In the genomic region with DNA sequence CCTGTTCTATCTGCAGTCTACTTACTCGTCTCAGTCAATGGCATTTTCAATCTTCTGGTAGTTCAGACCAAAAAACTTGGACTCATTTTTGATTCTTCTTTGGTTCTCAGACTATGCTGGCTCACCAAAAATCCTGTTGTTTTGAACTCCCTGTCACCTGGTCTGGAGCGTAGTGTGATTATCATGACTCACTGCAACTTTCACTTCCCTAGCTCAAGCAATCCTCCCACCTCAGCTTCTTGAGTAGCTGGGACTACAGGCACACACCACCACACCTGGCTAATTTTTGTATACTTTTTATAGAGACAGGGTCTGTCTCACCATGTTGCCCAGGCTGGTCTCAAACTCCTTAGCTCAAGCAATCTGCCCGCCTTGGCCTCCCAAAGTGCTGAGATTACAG, we compare ENCODE assay signal across 31 cellular contexts.
"Had no signal": no experiment of that assay in that cellular context is flagged by ENCODE, and none has a peak within 500 bp of the region (broad histone marks: within the 10 kb centered on the region; RNA-seq: fewer than 3 reads in every experiment).

No MANE protein-coding gene starts in this region.

- H3K4me1 ChIP-seq: breast epithelium, gastrocnemius medialis, left ventricle myocardium inferior, prostate gland had no signal

- DNase-seq: activated CD4-positive, alpha-beta T cell treated with anti-CD3 and anti-CD28 coated beads for 4 hours; activated CD4-positive, alpha-beta T cell treated with anti-CD3 and anti-CD28 coated beads, Interleukin-2, amount 50 U/mL, for 4 hours; activated naive CD4-positive, alpha-beta T cell; activated T-cell treated with anti-CD3 and anti-CD28 coated beads for 4 hours; activated T-cell treated with anti-CD3 and anti-CD28 coated beads, Interleukin-2, amount 50 U/mL, for 72 hours; effector CD8-positive, alpha-beta T cell; gastrocnemius medialis; glutamatergic neuron; left ventricle myocardium inferior; mesendoderm; mucosa of descending colon; ovary; retina; stimulated activated CD4-positive, alpha-beta T cell treated with anti-CD3 and anti-CD28 coated beads, Interleukin-12 subunit alpha, Interleukin-12 subunit beta, amount 100 ng/mL, for 4 hours; stimulated activated CD4-positive, alpha-beta T cell treated with anti-CD3 and anti-CD28 coated beads, Interleukin-4, amount 100 ng/mL, for 24 hours; T-helper 9 cell; trophoblast cell had no signal

- H3K27ac ChIP-seq: breast epithelium, gastrocnemius medialis, left ventricle myocardium inferior, ovary, prostate gland, skin epidermis, thoracic aorta, VCaP had no signal

- H3K9me3 ChIP-seq: breast epithelium, gastrocnemius medialis, left ventricle myocardium inferior, mucosa of descending colon, ovary, prostate gland, thoracic aorta had no signal

- ATAC-seq: activated naive CD4-positive, alpha-beta T cell treated with anti-CD3 and anti-CD28 coated beads, Interleukin-2, amount 50 U/mL, for 72 hours; activated T-cell treated with anti-CD3 and anti-CD28 coated beads, Interleukin-2, amount 50 U/mL, for 72 hours; gastrocnemius medialis; mucosa of descending colon; sciatic nerve; stimulated activated effector memory CD8-positive, alpha-beta T cell treated with anti-CD3 and anti-CD28 coated beads, Interleukin-12 subunit alpha, Interleukin-12 subunit beta, amount 100 ng/mL, for 72 hours had no signal

- FAIRE-seq: colon, endometrium, islet of Langerhans, TTC549, urothelium cell line had no signal

- H3K4me3 ChIP-seq: breast epithelium, gastrocnemius medialis, left ventricle myocardium inferior, lung, mucosa of descending colon, ovary, prostate gland, skin epidermis, thoracic aorta had no signal

- H3K27me3 ChIP-seq: breast epithelium, gastrocnemius medialis, ovary had no signal

- H3K36me3 ChIP-seq: breast epithelium, gastrocnemius medialis, left ventricle myocardium inferior, ovary, prostate gland, thoracic aorta had no signal
